Comparison of ENCODE assay signal across 16 cellular contexts in genomic region chr12:123743002-123743401, GRCh38. TPM values are rescaled to one million over a fixed set of nuclear protein-coding genes. Genes with fewer than 3 reads are reported as not detected.
DNase-seq lines count a peak whose midpoint lies in the region; ATAC-seq and TF ChIP-seq lines count a peak whose summit lies in the region.
"Had no signal": no experiment of that assay in that cellular context is flagged by ENCODE, and none has a peak within 500 bp of the region (broad histone marks: within the 10 kb centered on the region; RNA-seq: fewer than 3 reads in every experiment).

No MANE protein-coding gene starts in this region.

- no peaks in the 10 kb centered on the region for H3K9me2 ChIP-seq in DOHH2 (replicated peaks; ENCODE audit: control insufficient read depth, low read length)

- H3K36me3 ChIP-seq in BLaER1 treated with 17β-estradiol and CSF1 and Interleukin-3, amounts not matched to agents 10 nM and 100 nM, result peaks cover 68 to 100% (median 94%) of the 10 kb centered on the region in 11 experiments
- peaks cover 74% of the 10 kb centered on the region for H3K36me3 ChIP-seq in DOHH2 (ENCODE audit: control insufficient read depth, low read length)
- peaks cover 41% of the 10 kb centered on the region for H3K36me3 ChIP-seq in effector memory CD4-positive, alpha-beta T cell (ENCODE audit: control insufficient read depth, insufficient read depth, low read length)

- no peaks in the 10 kb centered on the region for H3F3A ChIP-seq in DOHH2 (ENCODE audit: control insufficient read depth, insufficient read depth)

- peaks cover 6 to 31% (median 21%) of the 10 kb centered on the region in 10 experiments; a peak in 18 of 20 replicates for H3K4me1 ChIP-seq in BLaER1 treated with 17β-estradiol and CSF1 and Interleukin-3, amounts not matched to agents 10 nM and 100 nM
- H3K4me1 ChIP-seq in DOHH2 (ENCODE audit: control insufficient read depth, low read length), result peaks cover 17% of the 10 kb centered on the region
- H3K4me1 ChIP-seq in effector memory CD4-positive, alpha-beta T cell (ENCODE audit: control insufficient read depth, insufficient read depth, low read length, poor library complexity, severe bottlenecking), result no peaks in the 10 kb centered on the region
- H3K4me1 ChIP-seq: suprapubic skin had no signal

- peak overlapping the region in 3 of 11 experiments; percentile 18 to 31 (median 27); a peak in 2 of 22 replicates for H3K9ac ChIP-seq in BLaER1 treated with 17β-estradiol and CSF1 and Interleukin-3, amounts not matched to agents 10 nM and 100 nM

- H3K4me3 ChIP-seq in BLaER1 treated with 17β-estradiol and CSF1 and Interleukin-3, amounts not matched to agents 10 nM and 100 nM, result no peak overlapping the region
- H3K4me3 ChIP-seq in DOHH2 (ENCODE audit: low read length), result no peak overlapping the region
- no peak overlapping the region for H3K4me3 ChIP-seq in effector memory CD4-positive, alpha-beta T cell (ENCODE audit: insufficient read depth, low read depth, low read length, poor library complexity, severe bottlenecking)
- H3K4me3 ChIP-seq: suprapubic skin had no signal

- no peaks in the 10 kb centered on the region for H3K9me3 ChIP-seq in BLaER1 treated with 17β-estradiol and CSF1 and Interleukin-3, amounts not matched to agents 10 nM and 100 nM (replicated peaks in 1 of 11)
- no peaks in the 10 kb centered on the region for H3K9me3 ChIP-seq in DOHH2 (ENCODE audit: control insufficient read depth, insufficient read depth, low read length)
- H3K9me3 ChIP-seq in effector memory CD4-positive, alpha-beta T cell (ENCODE audit: control insufficient read depth, low read length), result no peaks in the 10 kb centered on the region
- H3K9me3 ChIP-seq: suprapubic skin had no signal

- DNase-seq in OCI-M2 (lab: John Stamatoyannopoulos, UW; ENCODE audit: unreplicated experiment) (peak; percentile 37), erythroblast (lab: John Stamatoyannopoulos, UW) (peak; percentile 14 to 42), mesenteric fat pad (ENCODE audit: low spot score) (no peak), hippocampal formation (lab: John Stamatoyannopoulos, UW) (no peak)
- DNase-seq in effector memory CD4-positive, alpha-beta T cell, result no peak
- DNase-seq: activated effector memory CD4-positive, alpha-beta T cell treated with Interleukin-2 at 50 U/mL for 16 hours; central memory CD4-positive, alpha-beta T cell; left ventricle myocardium superior; NCI-H1436 treated with DMSO at 0.1 percent for 48 hours; NCI-H526 treated with DMSO at 0.1 percent for 48 hours; SHP77 treated with DMSO at 0.1 percent for 48 hours had no signal

- H4K20me1 ChIP-seq in BLaER1 treated with 17β-estradiol and CSF1 and Interleukin-3, amounts not matched to agents 10 nM and 100 nM, result peaks cover 0 to 9% (median 0%) of the 10 kb centered on the region in 11 experiments; a peak in 1 of 22 replicates
- no peaks in the 10 kb centered on the region for H4K20me1 ChIP-seq in DOHH2 (ENCODE audit: control insufficient read depth, insufficient read depth, low read depth, low read length)

- H3K79me2 ChIP-seq in DOHH2 (ENCODE audit: control insufficient read depth, low read length), result no peaks in the 10 kb centered on the region

- H3K4me2 ChIP-seq in BLaER1 treated with 17β-estradiol and CSF1 and Interleukin-3, amounts not matched to agents 10 nM and 100 nM, result peak overlapping the region in 8 of 11 experiments; percentile 6 to 45 (median 36); a peak in 12 of 22 replicates
- peak overlapping the region; percentile 9 for H3K4me2 ChIP-seq in DOHH2 (ENCODE audit: low read length)

- H3K27me3 ChIP-seq in BLaER1 treated with 17β-estradiol and CSF1 and Interleukin-3, amounts not matched to agents 10 nM and 100 nM, result no peaks in the 10 kb centered on the region
- no peaks in the 10 kb centered on the region for H3K27me3 ChIP-seq in DOHH2 (ENCODE audit: control insufficient read depth, low read length)
- H3K27me3 ChIP-seq in effector memory CD4-positive, alpha-beta T cell (replicated peaks; ENCODE audit: control insufficient read depth, insufficient read depth, low read length, poor library complexity, severe bottlenecking), result no peaks in the 10 kb centered on the region
- H3K27me3 ChIP-seq: suprapubic skin had no signal

- no peak for TF ChIP-seq CTCF in DOHH2 (IDR thresholded peaks at IDR 0.05; ENCODE audit: low read depth, low read length, poor library complexity, severe bottlenecking)

- no peak for ATAC-seq in activated CD4-positive, CD25-positive, alpha-beta regulatory T cell treated with anti-CD3 and anti-CD28 coated beads, Interleukin-2, amount 50 U/mL, for 24 hours
- ATAC-seq: HCT116, left ventricle myocardium superior had no signal

- H3K27ac ChIP-seq in BLaER1 treated with 17β-estradiol and CSF1 and Interleukin-3, amounts not matched to agents 10 nM and 100 nM, result peak overlapping the region in 9 of 11 experiments; percentile 12 to 65 (median 53); a peak in 13 of 22 replicates
- peak overlapping the region; percentile 43 for H3K27ac ChIP-seq in DOHH2 (ENCODE audit: low read depth, low read length)
- H3K27ac ChIP-seq in effector memory CD4-positive, alpha-beta T cell (ENCODE audit: insufficient read depth, low read length, poor library complexity, severe bottlenecking), result no peak overlapping the region
- H3K27ac ChIP-seq: suprapubic skin had no signal

- TF ChIP-seq POLR2A in erythroblast (IDR thresholded peaks at IDR 0.05; ENCODE audit: low read length), result no peak

RNA-seq across cellular contexts. Expression of gene DNAH10, which starts 19.1 kb away (rescaled TPM):
- 0.51 TPM for total RNA-seq in mesenteric fat pad

RNA-seq across cellular contexts. Expression of gene ATP6V0A2, which starts 30.8 kb away (rescaled TPM):
- total RNA-seq in mesenteric fat pad, result 33.3 TPM

Comparison
In these comparisons a context has a peak if more than half of its experiments do, and no peak if none do; other contexts are left out.
1. DNase-seq: peak in OCI-M2 (single experiment) and erythroblast (2 of 2); none in mesenteric fat pad (single experiment), hippocampal formation (0 of 2) and effector memory CD4-positive, alpha-beta T cell (0 of 3).